ENCODE assay signal across 8 cellular contexts in the genomic region with DNA sequence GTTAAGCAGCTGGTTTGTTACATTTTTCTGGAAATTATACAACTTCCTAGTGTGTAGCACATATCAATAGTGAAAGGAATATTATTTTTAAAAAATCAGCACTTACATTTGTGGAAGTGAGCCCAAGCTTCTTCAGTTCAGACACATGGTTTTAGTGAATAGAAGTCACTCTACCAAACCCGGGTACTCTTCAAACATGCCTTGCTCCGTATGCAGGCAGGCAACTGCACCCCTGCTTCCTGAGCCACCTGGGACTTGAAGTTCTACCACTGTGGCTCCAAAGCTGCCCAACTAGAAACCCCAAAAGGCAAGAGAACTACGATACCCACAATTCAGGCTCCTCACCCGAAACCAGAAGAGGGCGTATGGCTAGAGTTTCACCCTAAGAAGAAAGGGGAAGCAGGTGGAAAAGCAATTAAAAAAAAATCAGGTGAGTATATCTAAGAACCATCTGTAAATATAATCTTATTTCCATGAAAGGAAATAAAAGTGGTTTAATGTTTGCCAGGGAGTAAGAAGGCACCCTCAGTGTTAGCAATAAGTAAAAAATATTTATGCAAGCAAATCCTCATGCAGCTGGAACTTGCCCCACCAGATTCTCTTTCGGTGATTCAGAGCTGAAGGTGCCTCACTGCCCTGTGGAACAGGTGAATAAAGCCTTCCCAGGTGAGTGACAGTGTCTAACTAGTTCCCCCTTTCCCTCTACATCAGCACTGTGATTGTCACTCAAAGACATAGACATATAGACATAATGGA. TPM values are rescaled to one million over a fixed set of nuclear protein-coding genes. Genes with fewer than 3 reads are reported as not detected.
DNase-seq lines count a peak whose midpoint lies in the region; ATAC-seq and TF ChIP-seq lines count a peak whose summit lies in the region.

A gene with protein sequence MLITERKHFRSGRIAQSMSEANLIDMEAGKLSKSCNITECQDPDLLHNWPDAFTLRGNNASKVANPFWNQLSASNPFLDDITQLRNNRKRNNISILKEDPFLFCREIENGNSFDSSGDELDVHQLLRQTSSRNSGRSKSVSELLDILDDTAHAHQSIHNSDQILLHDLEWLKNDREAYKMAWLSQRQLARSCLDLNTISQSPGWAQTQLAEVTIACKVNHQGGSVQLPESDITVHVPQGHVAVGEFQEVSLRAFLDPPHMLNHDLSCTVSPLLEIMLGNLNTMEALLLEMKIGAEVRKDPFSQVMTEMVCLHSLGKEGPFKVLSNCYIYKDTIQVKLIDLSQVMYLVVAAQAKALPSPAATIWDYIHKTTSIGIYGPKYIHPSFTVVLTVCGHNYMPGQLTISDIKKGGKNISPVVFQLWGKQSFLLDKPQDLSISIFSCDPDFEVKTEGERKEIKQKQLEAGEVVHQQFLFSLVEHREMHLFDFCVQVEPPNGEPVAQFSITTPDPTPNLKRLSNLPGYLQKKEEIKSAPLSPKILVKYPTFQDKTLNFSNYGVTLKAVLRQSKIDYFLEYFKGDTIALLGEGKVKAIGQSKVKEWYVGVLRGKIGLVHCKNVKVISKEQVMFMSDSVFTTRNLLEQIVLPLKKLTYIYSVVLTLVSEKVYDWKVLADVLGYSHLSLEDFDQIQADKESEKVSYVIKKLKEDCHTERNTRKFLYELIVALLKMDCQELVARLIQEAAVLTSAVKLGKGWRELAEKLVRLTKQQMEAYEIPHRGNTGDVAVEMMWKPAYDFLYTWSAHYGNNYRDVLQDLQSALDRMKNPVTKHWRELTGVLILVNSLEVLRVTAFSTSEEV (minus strand): TSS at position 192 of the 756 bp plus-strand sequence. CDS start 55,522 bp downstream, outside the sequence.

- ATAC-seq in HG02610 (IDR thresholded peaks at IDR 0.05; ENCODE audit: unreplicated experiment) (peak; percentile 36), body of pancreas (peak; percentile 83)

- peaks cover 20% of the 10 kb centered on the region for H3K4me1 Mint-ChIP-seq in chondrocyte (ENCODE audit: low read depth)

- H3K4me1 ChIP-seq in body of pancreas, result peaks cover 40% of the 10 kb centered on the region

- intact Hi-C loops in body of pancreas (cut with DNase I), result no loop called here

- H3K27me3 Mint-ChIP-seq in chondrocyte (ENCODE audit: low read depth), result no peaks in the 10 kb centered on the region

- H3K27me3 ChIP-seq in body of pancreas, result no peaks in the 10 kb centered on the region

- H3K9me3 Mint-ChIP-seq in chondrocyte (ENCODE audit: low read depth), result no peaks in the 10 kb centered on the region

- H3K9me3 ChIP-seq in body of pancreas, result no peaks in the 10 kb centered on the region

- H3K4me3 Mint-ChIP-seq in chondrocyte (ENCODE audit: unreplicated experiment), result no peak within 1 kb of the TSS

- peak within 1 kb of the TSS; percentile 50 to 91 (median 88) for H3K27ac ChIP-seq in body of pancreas

- no peaks in the 10 kb centered on the region for H3K36me3 Mint-ChIP-seq in chondrocyte (ENCODE audit: low read depth)

- peak within 1 kb of the TSS; percentile 6 to 7 for H3K4me3 ChIP-seq in body of pancreas

- H3K36me3 ChIP-seq in body of pancreas (replicated peaks in 1 of 2; ENCODE audit: insufficient read depth in 1 of 2, low read depth in 2 of 2), result no peaks in the 10 kb centered on the region

- peak; percentile 4 for DNase-seq in activated gamma-delta T cell treated with Interleukin-2 at 50 U/mL for 16 hours
- DNase-seq in activated gamma-delta T cell (lab: John Stamatoyannopoulos, UW), result no peak
- peak; percentile 53 for DNase-seq in MV-4-11 (lab: John Stamatoyannopoulos, UW)
- peak; percentile 82 to 93 (median 90) for DNase-seq in body of pancreas
- peak; percentile 76 for DNase-seq in mucosa of gallbladder (ENCODE audit: low spot score)
- no peak for DNase-seq in chondrocyte (ENCODE audit: low spot score)
- no peak for DNase-seq in nucleus accumbens (lab: John Stamatoyannopoulos, UW)

- TF ChIP-seq CTCF in body of pancreas (IDR thresholded peaks at IDR 0.05) (peak; percentile 19 to 74 (median 66)), chondrocyte (IDR thresholded peaks at IDR 0.05) (no peak)

- H3K27ac Mint-ChIP-seq in chondrocyte (ENCODE audit: unreplicated experiment), result no peak within 1 kb of the TSS

- TF ChIP-seq POLR2A in body of pancreas (IDR thresholded peaks at IDR 0.05), result peak; percentile 59 to 78 (median 78)

- 7 to 13% methylated on average over 6 of the region's 6 CpGs for WGBS in body of pancreas, 2 donors

RNA-seq across cellular contexts. Expression of the gene that starts here (rescaled TPM):
- total RNA-seq in body of pancreas (10 to 100 TPM; 15.2 to 16.6 TPM), mucosa of gallbladder (13.4 TPM), chondrocyte (not detected in 3 replicates)

Comparison
In these comparisons a context has a peak if more than half of its experiments do, and no peak if none do; other contexts are left out.
1. RNA of the gene that starts here (total RNA-seq): 15.2 to 16.6 TPM in body of pancreas and 13.4 TPM in mucosa of gallbladder (single experiment); not detected in chondrocyte; every median in the first group is over 10 times any median in the second.
2. DNase-seq: peak in activated gamma-delta T cell treated with Interleukin-2 at 50 U/mL for 16 hours (single experiment), MV-4-11 (single experiment), body of pancreas (4 of 4) and mucosa of gallbladder (single experiment); none in activated gamma-delta T cell (single experiment), chondrocyte (single experiment) and nucleus accumbens (0 of 56).